Comparison of ENCODE assay signal across 20 cellular contexts in the genomic region with DNA sequence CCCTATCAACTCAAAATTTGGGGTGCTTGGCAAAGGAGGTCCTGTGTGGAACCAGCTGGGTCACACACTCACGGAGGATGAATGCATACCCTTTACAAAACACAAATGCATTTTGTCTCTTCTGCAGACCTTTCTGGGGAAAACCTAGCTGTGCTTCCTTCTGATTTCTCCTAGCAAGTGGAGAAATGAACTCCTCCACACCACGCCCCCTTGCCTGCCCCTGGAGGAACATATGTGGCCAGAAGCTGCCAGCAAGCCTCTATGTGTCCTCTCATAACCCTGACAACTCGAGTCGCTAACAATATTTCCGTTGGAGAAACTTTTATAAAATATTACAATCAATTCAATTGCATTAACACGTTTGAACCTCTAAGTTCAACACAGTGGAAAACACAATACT.
"Had no signal": no experiment of that assay in that cellular context is flagged by ENCODE, and none has a peak within 500 bp of the region (broad histone marks: within the 10 kb centered on the region; RNA-seq: fewer than 3 reads in every experiment).

No MANE protein-coding gene starts in this region.

- H3K4me1 ChIP-seq: psoas muscle, thyroid gland had no signal

- ATAC-seq: activated naive CD8-positive, alpha-beta T cell treated with anti-CD3 and anti-CD28 coated beads, Interleukin-2, amount 50 U/mL, for 24 hours; natural killer cell; pancreas; psoas muscle; right cardiac atrium; T-helper 17 cell had no signal

- H3K4me3 Mint-ChIP-seq: activated CD4-positive, alpha-beta memory T cell treated with anti-CD3 and anti-CD28 coated beads for 36 hours; activated naive CD8-positive, alpha-beta T cell treated with anti-CD3 and anti-CD28 coated beads, Interleukin-2, amount 50 U/mL, for 24 hours; immature natural killer cell; natural killer cell; T-helper 17 cell had no signal

- H3K4me3 ChIP-seq: left ventricle myocardium inferior, pancreas, psoas muscle, thyroid gland had no signal

- H3K9me3 ChIP-seq: pancreas, thyroid gland had no signal

- H3K36me3 ChIP-seq: left ventricle myocardium inferior, neutrophil, pancreas, thyroid gland had no signal

- H3K27ac Mint-ChIP-seq: activated CD4-positive, alpha-beta memory T cell treated with anti-CD3 and anti-CD28 coated beads for 36 hours; activated naive CD8-positive, alpha-beta T cell treated with anti-CD3 and anti-CD28 coated beads, Interleukin-2, amount 50 U/mL, for 24 hours; immature natural killer cell; natural killer cell; T-helper 17 cell had no signal

- H3K4me1 Mint-ChIP-seq: immature natural killer cell, natural killer cell, T-helper 17 cell had no signal

- H3K36me3 Mint-ChIP-seq: activated CD4-positive, alpha-beta memory T cell treated with anti-CD3 and anti-CD28 coated beads for 36 hours; immature natural killer cell; natural killer cell had no signal

- H3K27ac ChIP-seq: left ventricle myocardium inferior, neutrophil, pancreas, psoas muscle, thyroid gland had no signal

- H3K27me3 ChIP-seq: thyroid gland had no signal

- DNase-seq: activated CD4-positive, alpha-beta memory T cell treated with anti-CD3 and anti-CD28 coated beads for 36 hours; activated CD4-positive, alpha-beta T cell treated with anti-CD3 and anti-CD28 coated beads for 48 hours; activated effector memory CD4-positive, alpha-beta T cell treated with anti-CD3 and anti-CD28 coated beads, Interleukin-2, amount 50 U/mL, for 16 hours; activated naive CD4-positive, alpha-beta T cell treated with anti-CD3 and anti-CD28 coated beads, Interleukin-2, amount 50 U/mL, for 16 hours; activated naive CD8-positive, alpha-beta T cell treated with anti-CD3 and anti-CD28 coated beads, Interleukin-2, amount 50 U/mL, for 24 hours; cortex of kidney; foreskin fibroblast; immature natural killer cell; kidney glomerular epithelial cell; left ventricle myocardium inferior; midbrain; natural killer cell; pancreas; psoas muscle; right cardiac atrium; stimulated activated CD4-positive, alpha-beta T cell treated with anti-CD3 and anti-CD28 coated beads, Interleukin-4, amount 100 ng/mL, for 24 hours; stimulated activated naive CD4-positive, alpha-beta T cell treated with Interleukin-2 at 50 U/mL for 16 hours; T-helper 17 cell; thyroid gland had no signal
